Comparison of ENCODE assay signal across 1 cellular context in genomic region chr17:18980682-18981384, GRCh38.
TF ChIP-seq lines count a peak whose summit lies in the region.

No MANE protein-coding gene starts in this region.

TF ChIP-seq in HepG2, 621 proteins besides CTCF, POLR2A, EP300 and RAD21 (continues in another document):
- TF ChIP-seq, protein P1, sequence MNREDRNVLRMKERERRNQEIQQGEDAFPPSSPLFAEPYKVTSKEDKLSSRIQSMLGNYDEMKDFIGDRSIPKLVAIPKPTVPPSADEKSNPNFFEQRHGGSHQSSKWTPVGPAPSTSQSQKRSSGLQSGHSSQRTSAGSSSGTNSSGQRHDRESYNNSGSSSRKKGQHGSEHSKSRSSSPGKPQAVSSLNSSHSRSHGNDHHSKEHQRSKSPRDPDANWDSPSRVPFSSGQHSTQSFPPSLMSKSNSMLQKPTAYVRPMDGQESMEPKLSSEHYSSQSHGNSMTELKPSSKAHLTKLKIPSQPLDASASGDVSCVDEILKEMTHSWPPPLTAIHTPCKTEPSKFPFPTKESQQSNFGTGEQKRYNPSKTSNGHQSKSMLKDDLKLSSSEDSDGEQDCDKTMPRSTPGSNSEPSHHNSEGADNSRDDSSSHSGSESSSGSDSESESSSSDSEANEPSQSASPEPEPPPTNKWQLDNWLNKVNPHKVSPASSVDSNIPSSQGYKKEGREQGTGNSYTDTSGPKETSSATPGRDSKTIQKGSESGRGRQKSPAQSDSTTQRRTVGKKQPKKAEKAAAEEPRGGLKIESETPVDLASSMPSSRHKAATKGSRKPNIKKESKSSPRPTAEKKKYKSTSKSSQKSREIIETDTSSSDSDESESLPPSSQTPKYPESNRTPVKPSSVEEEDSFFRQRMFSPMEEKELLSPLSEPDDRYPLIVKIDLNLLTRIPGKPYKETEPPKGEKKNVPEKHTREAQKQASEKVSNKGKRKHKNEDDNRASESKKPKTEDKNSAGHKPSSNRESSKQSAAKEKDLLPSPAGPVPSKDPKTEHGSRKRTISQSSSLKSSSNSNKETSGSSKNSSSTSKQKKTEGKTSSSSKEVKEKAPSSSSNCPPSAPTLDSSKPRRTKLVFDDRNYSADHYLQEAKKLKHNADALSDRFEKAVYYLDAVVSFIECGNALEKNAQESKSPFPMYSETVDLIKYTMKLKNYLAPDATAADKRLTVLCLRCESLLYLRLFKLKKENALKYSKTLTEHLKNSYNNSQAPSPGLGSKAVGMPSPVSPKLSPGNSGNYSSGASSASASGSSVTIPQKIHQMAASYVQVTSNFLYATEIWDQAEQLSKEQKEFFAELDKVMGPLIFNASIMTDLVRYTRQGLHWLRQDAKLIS (CRISPR knock-in tag; IDR thresholded peaks at IDR 0.05) = no peak
- TF ChIP-seq NFKB2 (CRISPR knock-in tag; IDR thresholded peaks at IDR 0.05; ENCODE audit: borderline replicate concordance) (0 out of 2 replicates have a peak, but pooled peaks have one; percentile 3), ZNF589 (CRISPR knock-in tag; conservative IDR thresholded peaks at IDR 0.05) (no peak), NR2F6 (IDR thresholded peaks at IDR 0.05) (no peak), NR2F6 (CRISPR knock-in tag; IDR thresholded peaks at IDR 0.05) (0 out of 2 replicates have a peak, but pooled peaks have one; percentile 13), HNF4G (IDR thresholded peaks at IDR 0.05; ENCODE audit: borderline replicate concordance, low read depth, low read length) (peak; percentile 51; the same call in 1 of the 2 replicates), HNF4G (CRISPR knock-in tag; IDR thresholded peaks at IDR 0.05; ENCODE audit: borderline replicate concordance, low read depth) (no peak), NRL (CRISPR knock-in tag; IDR thresholded peaks at IDR 0.05; ENCODE audit: borderline replicate concordance) (no peak), TBX3 (IDR thresholded peaks at IDR 0.05; ENCODE audit: borderline replicate concordance) (no peak), ZFYVE20 (CRISPR knock-in tag; IDR thresholded peaks at IDR 0.05; ENCODE audit: borderline replicate concordance, low read depth) (no peak), UBTF (CRISPR knock-in tag; IDR thresholded peaks at IDR 0.05) (peak; percentile 2; the same call in 1 of the 2 replicates), ZBTB14 (CRISPR knock-in tag; IDR thresholded peaks at IDR 0.05) (no peak), ZNF3 (CRISPR knock-in tag; IDR thresholded peaks at IDR 0.05) (no peak), MLX (CRISPR knock-in tag; IDR thresholded peaks at IDR 0.05) (peak; percentile 17; the same call in 1 of the 2 replicates), BORCS8-MEF2B (CRISPR knock-in tag; IDR thresholded peaks at IDR 0.05) (no peak), ATF7-NPFF (CRISPR knock-in tag; IDR thresholded peaks at IDR 0.05; ENCODE audit: low read depth) (peak; percentile 40; the same call in 1 of the 2 replicates), NR2C2 (CRISPR knock-in tag; IDR thresholded peaks at IDR 0.05; ENCODE audit: borderline replicate concordance) (no peak), NFE2L2 (IDR thresholded peaks at IDR 0.05; ENCODE audit: low read length) (no peak), ZNF567 (CRISPR knock-in tag; IDR thresholded peaks at IDR 0.05; ENCODE audit: borderline replicate concordance) (no peak), ZBTB1 (CRISPR knock-in tag; IDR thresholded peaks at IDR 0.05; ENCODE audit: borderline replicate concordance) (no peak), XBP1 (CRISPR knock-in tag; IDR thresholded peaks at IDR 0.05) (no peak), EEA1 (CRISPR knock-in tag; IDR thresholded peaks at IDR 0.05; ENCODE audit: borderline replicate concordance) (no peak), ZNF616 (CRISPR knock-in tag; IDR thresholded peaks at IDR 0.05; ENCODE audit: low read depth) (no peak), MAFG (CRISPR knock-in tag; IDR thresholded peaks at IDR 0.05) (no peak), ZNF782 (CRISPR knock-in tag; IDR thresholded peaks at IDR 0.05; ENCODE audit: borderline replicate concordance) (no peak), ZNF33A (CRISPR knock-in tag; IDR thresholded peaks at IDR 0.05; ENCODE audit: borderline replicate concordance) (no peak), ZNF432 (CRISPR knock-in tag; IDR thresholded peaks at IDR 0.05; ENCODE audit: borderline replicate concordance) (no peak), RBM39 (IDR thresholded peaks at IDR 0.05; ENCODE audit: low read depth, low read length, poor library complexity, severe bottlenecking) (no peak), PLRG1 (conservative IDR thresholded peaks at IDR 0.05) (no peak), ZNF577 (CRISPR knock-in tag; IDR thresholded peaks at IDR 0.05; ENCODE audit: borderline replicate concordance, low read depth) (no peak), HNF4A (CRISPR knock-in tag; IDR thresholded peaks at IDR 0.05) (peak; percentile 25; the same call in 1 of the 2 replicates), CHD2 (IDR thresholded peaks at IDR 0.05; ENCODE audit: low read depth, low read length) (no peak), ZNF788 (CRISPR knock-in tag; IDR thresholded peaks at IDR 0.05; ENCODE audit: borderline replicate concordance) (0 out of 2 replicates have a peak, but pooled peaks have one; percentile 3), TEAD3 (CRISPR knock-in tag; optimal IDR thresholded peaks at IDR 0.05; ENCODE audit: borderline replicate concordance) (peak; percentile 92), GABPA (IDR thresholded peaks at IDR 0.05; ENCODE audit: low read depth, low read length) (no peak), GABPA (CRISPR knock-in tag; IDR thresholded peaks at IDR 0.05; ENCODE audit: low read depth) (no peak), ZNF691 (CRISPR knock-in tag; IDR thresholded peaks at IDR 0.05; ENCODE audit: borderline replicate concordance, low read depth) (no peak), ZNF121 (CRISPR knock-in tag; IDR thresholded peaks at IDR 0.05) (no peak), LCORL (IDR thresholded peaks at IDR 0.05) (no peak), LCORL (CRISPR knock-in tag; IDR thresholded peaks at IDR 0.05) (no peak), SMAD9 (CRISPR knock-in tag; IDR thresholded peaks at IDR 0.05) (no peak), ZNF792 (CRISPR knock-in tag; IDR thresholded peaks at IDR 0.05) (no peak), HNF1A (IDR thresholded peaks at IDR 0.05; ENCODE audit: low read depth) (no peak), HNF1A (CRISPR knock-in tag; IDR thresholded peaks at IDR 0.05; ENCODE audit: borderline replicate concordance) (no peak), CBFB (CRISPR knock-in tag; IDR thresholded peaks at IDR 0.05) (0 out of 2 replicates have a peak, but pooled peaks have one; percentile 14), STAG1 (CRISPR knock-in tag; IDR thresholded peaks at IDR 0.05) (0 out of 2 replicates have a peak, but pooled peaks have one; percentile 4)
- TF ChIP-seq, protein P2, sequence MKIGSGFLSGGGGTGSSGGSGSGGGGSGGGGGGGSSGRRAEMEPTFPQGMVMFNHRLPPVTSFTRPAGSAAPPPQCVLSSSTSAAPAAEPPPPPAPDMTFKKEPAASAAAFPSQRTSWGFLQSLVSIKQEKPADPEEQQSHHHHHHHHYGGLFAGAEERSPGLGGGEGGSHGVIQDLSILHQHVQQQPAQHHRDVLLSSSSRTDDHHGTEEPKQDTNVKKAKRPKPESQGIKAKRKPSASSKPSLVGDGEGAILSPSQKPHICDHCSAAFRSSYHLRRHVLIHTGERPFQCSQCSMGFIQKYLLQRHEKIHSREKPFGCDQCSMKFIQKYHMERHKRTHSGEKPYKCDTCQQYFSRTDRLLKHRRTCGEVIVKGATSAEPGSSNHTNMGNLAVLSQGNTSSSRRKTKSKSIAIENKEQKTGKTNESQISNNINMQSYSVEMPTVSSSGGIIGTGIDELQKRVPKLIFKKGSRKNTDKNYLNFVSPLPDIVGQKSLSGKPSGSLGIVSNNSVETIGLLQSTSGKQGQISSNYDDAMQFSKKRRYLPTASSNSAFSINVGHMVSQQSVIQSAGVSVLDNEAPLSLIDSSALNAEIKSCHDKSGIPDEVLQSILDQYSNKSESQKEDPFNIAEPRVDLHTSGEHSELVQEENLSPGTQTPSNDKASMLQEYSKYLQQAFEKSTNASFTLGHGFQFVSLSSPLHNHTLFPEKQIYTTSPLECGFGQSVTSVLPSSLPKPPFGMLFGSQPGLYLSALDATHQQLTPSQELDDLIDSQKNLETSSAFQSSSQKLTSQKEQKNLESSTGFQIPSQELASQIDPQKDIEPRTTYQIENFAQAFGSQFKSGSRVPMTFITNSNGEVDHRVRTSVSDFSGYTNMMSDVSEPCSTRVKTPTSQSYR (CRISPR knock-in tag; IDR thresholded peaks at IDR 0.05; ENCODE audit: borderline replicate concordance) = 0 out of 2 replicates have a peak, but pooled peaks have one; percentile 44
- TF ChIP-seq, protein P3, sequence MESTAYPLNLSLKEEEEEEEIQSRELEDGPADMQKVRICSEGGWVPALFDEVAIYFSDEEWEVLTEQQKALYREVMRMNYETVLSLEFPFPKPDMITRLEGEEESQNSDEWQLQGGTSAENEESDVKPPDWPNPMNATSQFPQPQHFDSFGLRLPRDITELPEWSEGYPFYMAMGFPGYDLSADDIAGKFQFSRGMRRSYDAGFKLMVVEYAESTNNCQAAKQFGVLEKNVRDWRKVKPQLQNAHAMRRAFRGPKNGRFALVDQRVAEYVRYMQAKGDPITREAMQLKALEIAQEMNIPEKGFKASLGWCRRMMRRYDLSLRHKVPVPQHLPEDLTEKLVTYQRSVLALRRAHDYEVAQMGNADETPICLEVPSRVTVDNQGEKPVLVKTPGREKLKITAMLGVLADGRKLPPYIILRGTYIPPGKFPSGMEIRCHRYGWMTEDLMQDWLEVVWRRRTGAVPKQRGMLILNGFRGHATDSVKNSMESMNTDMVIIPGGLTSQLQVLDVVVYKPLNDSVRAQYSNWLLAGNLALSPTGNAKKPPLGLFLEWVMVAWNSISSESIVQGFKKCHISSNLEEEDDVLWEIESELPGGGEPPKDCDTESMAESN (CRISPR knock-in tag; conservative IDR thresholded peaks at IDR 0.05) = no peak
